8 cellular contexts compared by ENCODE assay signal in genomic region chr13:20192470-20193141, GRCh38. TPM values are rescaled to one million over a fixed set of nuclear protein-coding genes. Genes with fewer than 3 reads are reported as not detected.
A peak's percentile ranks its signal among the peaks of the same experiment; 100 is the strongest.
DNase-seq lines count a peak whose midpoint lies in the region; ATAC-seq and TF ChIP-seq lines count a peak whose summit lies in the region.

TSS of gene GJB2 (minus strand) at chr13:20192938. CDS start at chr13:20189581, 3,357 bp downstream.

- H4K20me1 ChIP-seq in BLaER1 treated with 17β-estradiol and CSF1 and Interleukin-3, amounts not matched to agents 10 nM and 100 nM = peaks cover 0 to 31% (median 16%) of the 10 kb centered on the region in 11 experiments; a peak in 15 of 22 replicates
- no peaks in the 10 kb centered on the region for H4K20me1 ChIP-seq in Loucy (ENCODE audit: insufficient read depth, low read length, poor library complexity, severe bottlenecking)

- H2AFZ ChIP-seq in Loucy (ENCODE audit: low read length) = peak within 1 kb of the TSS; percentile 76

- no peaks in the 10 kb centered on the region for H3K9me2 ChIP-seq in Loucy (replicated peaks; ENCODE audit: low read depth, low read length)

- H3K36me3 ChIP-seq in BLaER1 treated with 17β-estradiol and CSF1 and Interleukin-3, amounts not matched to agents 10 nM and 100 nM = no peaks in the 10 kb centered on the region
- H3K36me3 ChIP-seq in Loucy (ENCODE audit: insufficient read depth, low read length) = no peaks in the 10 kb centered on the region

- no peak within 1 kb of the TSS for H3K27ac Mint-ChIP-seq in effector memory CD8-positive, alpha-beta T cell
- no peak within 1 kb of the TSS for H3K27ac Mint-ChIP-seq in naive B cell

- no peak for DNase-seq in effector memory CD8-positive, alpha-beta T cell
- DNase-seq in naive B cell = no peak
- no peak for DNase-seq in foreskin melanocyte
- no peak for DNase-seq in activated CD4-positive, alpha-beta T cell treated with anti-CD3 and anti-CD28 coated beads for 1 hour
- no peak for DNase-seq in D341Med (ENCODE audit: low spot score)

- H3K4me1 Mint-ChIP-seq in effector memory CD8-positive, alpha-beta T cell (ENCODE audit: low read depth in 2 of 2) = peaks cover 10 to 14% of the 10 kb centered on the region in 2 donors
- peaks cover 19 to 22% (median 20%) of the 10 kb centered on the region in 3 donors for H3K4me1 Mint-ChIP-seq in naive B cell

- TF ChIP-seq CTCF in Loucy (conservative IDR thresholded peaks at IDR 0.05; ENCODE audit: low read length) = no peak

- H3K9ac ChIP-seq in BLaER1 treated with 17β-estradiol and CSF1 and Interleukin-3, amounts not matched to agents 10 nM and 100 nM = peak within 1 kb of the TSS; percentile 10 to 77 (median 50); a peak in 17 of 22 replicates
- H3K9ac ChIP-seq in Loucy (ENCODE audit: low read depth, low read length, poor library complexity, severe bottlenecking) = no peak within 1 kb of the TSS

- H3K9me3 ChIP-seq in BLaER1 treated with 17β-estradiol and CSF1 and Interleukin-3, amounts not matched to agents 10 nM and 100 nM (replicated peaks in 1 of 11) = peaks cover 0 to 6% (median 0%) of the 10 kb centered on the region in 11 experiments; a peak in 2 of 22 replicates
- H3K9me3 ChIP-seq in Loucy (ENCODE audit: insufficient read depth, low read depth, low read length) = no peaks in the 10 kb centered on the region

- no peaks in the 10 kb centered on the region for H3K79me2 ChIP-seq in Loucy (ENCODE audit: insufficient read depth, low read length)

- no peaks in the 10 kb centered on the region for H3K36me3 Mint-ChIP-seq in effector memory CD8-positive, alpha-beta T cell (ENCODE audit: insufficient read depth)
- H3K36me3 Mint-ChIP-seq in naive B cell = no peaks in the 10 kb centered on the region

- peaks cover 64 to 81% of the 10 kb centered on the region in 2 donors for H3K27me3 Mint-ChIP-seq in effector memory CD8-positive, alpha-beta T cell
- peaks cover 53 to 61% (median 61%) of the 10 kb centered on the region in 3 donors for H3K27me3 Mint-ChIP-seq in naive B cell

- H3F3A ChIP-seq in Loucy (ENCODE audit: low read depth) = no peaks in the 10 kb centered on the region

- no peak within 1 kb of the TSS for H3K27ac ChIP-seq in BLaER1 treated with 17β-estradiol and CSF1 and Interleukin-3, amounts not matched to agents 10 nM and 100 nM

- H3K4me3 ChIP-seq in BLaER1 treated with 17β-estradiol and CSF1 and Interleukin-3, amounts not matched to agents 10 nM and 100 nM = peak within 1 kb of the TSS; percentile 58 to 76 (median 65)
- peak within 1 kb of the TSS; percentile 46 for H3K4me3 ChIP-seq in Loucy (ENCODE audit: low read length, poor library complexity, severe bottlenecking)

- H3K9me3 Mint-ChIP-seq in effector memory CD8-positive, alpha-beta T cell = no peaks in the 10 kb centered on the region
- H3K9me3 Mint-ChIP-seq in naive B cell = peaks cover 0 to 2% (median 0%) of the 10 kb centered on the region in 7 donors

- ATAC-seq in effector memory CD8-positive, alpha-beta T cell (replicated peaks) = peak; percentile 36
- peak in 1 of 2 donors; percentile 18 for ATAC-seq in naive B cell (ENCODE audit: low read depth in 2 of 2)
- no peak for ATAC-seq in GM18867 (IDR thresholded peaks at IDR 0.05; ENCODE audit: unreplicated experiment)

- H3K4me1 ChIP-seq in BLaER1 treated with 17β-estradiol and CSF1 and Interleukin-3, amounts not matched to agents 10 nM and 100 nM = peaks cover 19 to 38% (median 26%) of the 10 kb centered on the region in 10 experiments
- no peaks in the 10 kb centered on the region for H3K4me1 ChIP-seq in Loucy (ENCODE audit: insufficient read depth, low read length, poor library complexity, severe bottlenecking)

- H3K27me3 ChIP-seq in BLaER1 treated with 17β-estradiol and CSF1 and Interleukin-3, amounts not matched to agents 10 nM and 100 nM = peaks cover 71 to 93% (median 81%) of the 10 kb centered on the region in 11 experiments
- no peaks in the 10 kb centered on the region for H3K27me3 ChIP-seq in Loucy (ENCODE audit: insufficient read depth, low read length, poor library complexity, severe bottlenecking)

- H3K4me2 ChIP-seq in BLaER1 treated with 17β-estradiol and CSF1 and Interleukin-3, amounts not matched to agents 10 nM and 100 nM = peak within 1 kb of the TSS; percentile 95 to 99 (median 97)
- peak within 1 kb of the TSS; percentile 49 for H3K4me2 ChIP-seq in Loucy (ENCODE audit: low read depth, low read length, poor library complexity, severe bottlenecking)

- peak within 1 kb of the TSS; percentile 75 to 77 for H3K4me3 Mint-ChIP-seq in effector memory CD8-positive, alpha-beta T cell
- H3K4me3 Mint-ChIP-seq in naive B cell = peak within 1 kb of the TSS; percentile 78 to 90 (median 83)

RNA-seq across cellular contexts. Expression of gene GJB2, which starts in this region (rescaled TPM):
- polyA plus RNA-seq in naive B cell (ENCODE audit: low read depth in 6 of 6) = not detected
